Comparison of ENCODE assay signal across 1 cellular context in the genomic region with DNA sequence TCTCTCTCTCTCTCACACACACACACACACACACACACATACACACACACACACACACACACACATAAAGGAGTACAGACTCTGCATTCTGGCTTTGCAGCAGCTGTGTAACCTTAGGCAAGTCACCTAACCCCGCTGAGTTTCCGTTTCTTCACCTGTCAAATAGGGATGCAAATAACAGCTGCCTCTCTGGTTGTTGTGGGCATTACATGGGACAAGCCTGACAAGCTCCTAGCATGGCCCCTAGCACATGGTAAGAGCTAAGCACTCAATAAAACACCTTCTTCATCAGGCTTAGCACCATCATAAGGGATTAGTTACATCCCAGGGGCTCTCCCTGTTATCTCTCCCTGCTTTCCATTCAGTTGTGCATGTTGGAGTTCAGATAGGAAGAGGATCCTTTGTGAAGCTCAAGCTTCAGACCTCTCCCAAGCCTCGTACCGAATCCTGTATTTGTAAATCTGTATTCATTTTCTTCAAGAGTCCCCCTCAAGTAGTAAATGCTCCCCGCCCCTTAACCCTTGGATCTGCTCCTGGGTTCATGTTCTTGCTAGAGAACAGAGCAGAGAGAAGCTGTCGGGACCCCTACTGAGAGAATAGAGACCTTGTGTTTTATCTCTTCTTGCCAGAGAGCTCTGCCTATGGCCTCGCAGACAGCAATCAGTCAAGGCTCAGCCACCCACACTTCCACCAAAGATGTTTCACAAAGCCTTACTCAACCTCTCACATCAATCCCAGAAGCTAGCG.
TF ChIP-seq lines count a peak whose summit lies in the region.

No MANE protein-coding gene starts in this region.

TF ChIP-seq in WTC11, 78 proteins besides CTCF, POLR2A, EP300 and RAD21 (continued from another document):
- TF ChIP-seq FOXJ3 (CRISPR knock-in tag; IDR thresholded peaks at IDR 0.05; ENCODE audit: borderline replicate concordance) = no peak
- TF ChIP-seq EMX1 (CRISPR knock-in tag; IDR thresholded peaks at IDR 0.05) = no peak
- no peak for TF ChIP-seq MYBL2 (CRISPR knock-in tag; IDR thresholded peaks at IDR 0.05)
TF ChIP-seq in WTC11: peak in this region for 0.
